Comparison of ENCODE assay signal across 1 cellular context in the genomic region with DNA sequence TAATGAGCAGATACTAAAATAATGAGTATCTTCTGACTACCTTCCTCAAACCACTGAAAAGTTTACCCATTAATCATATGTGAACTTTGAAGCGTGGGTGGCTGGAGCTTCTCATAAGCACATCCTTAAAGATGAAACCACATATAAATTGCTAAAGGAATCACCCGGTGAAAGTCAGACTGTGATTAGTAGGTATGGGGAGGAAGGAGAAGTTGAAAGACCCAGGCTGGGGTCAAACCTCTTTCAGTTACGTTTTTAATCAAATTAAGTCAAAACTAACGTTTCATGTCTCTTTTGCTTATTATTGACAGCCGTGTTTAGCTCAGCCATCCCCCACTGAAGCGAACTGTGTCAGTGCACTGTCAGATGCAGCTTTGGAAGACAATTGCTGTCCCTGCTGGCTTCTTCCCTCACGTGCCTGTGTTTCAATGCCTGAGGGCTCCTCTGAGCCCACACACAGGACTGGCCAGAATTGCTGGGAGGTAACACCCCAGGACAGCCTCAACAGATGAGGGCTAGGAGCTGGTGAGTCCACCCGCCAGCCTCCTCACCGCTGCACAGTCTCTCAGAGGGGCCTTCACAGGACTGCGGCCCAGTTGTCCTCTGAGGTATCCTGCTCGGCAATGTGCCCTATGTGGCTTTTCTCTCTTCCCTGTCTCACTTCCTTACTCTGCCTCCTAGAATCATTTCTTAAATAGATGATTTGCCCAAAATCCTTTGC.
A peak's percentile ranks its signal among the peaks of the same experiment; 100 is the strongest.
TF ChIP-seq lines count a peak whose summit lies in the region.

No MANE protein-coding gene starts in this region.

TF ChIP-seq in GM12878, 131 proteins besides CTCF, POLR2A, EP300 and RAD21 (continued from another document):
- TF ChIP-seq, protein P1, sequence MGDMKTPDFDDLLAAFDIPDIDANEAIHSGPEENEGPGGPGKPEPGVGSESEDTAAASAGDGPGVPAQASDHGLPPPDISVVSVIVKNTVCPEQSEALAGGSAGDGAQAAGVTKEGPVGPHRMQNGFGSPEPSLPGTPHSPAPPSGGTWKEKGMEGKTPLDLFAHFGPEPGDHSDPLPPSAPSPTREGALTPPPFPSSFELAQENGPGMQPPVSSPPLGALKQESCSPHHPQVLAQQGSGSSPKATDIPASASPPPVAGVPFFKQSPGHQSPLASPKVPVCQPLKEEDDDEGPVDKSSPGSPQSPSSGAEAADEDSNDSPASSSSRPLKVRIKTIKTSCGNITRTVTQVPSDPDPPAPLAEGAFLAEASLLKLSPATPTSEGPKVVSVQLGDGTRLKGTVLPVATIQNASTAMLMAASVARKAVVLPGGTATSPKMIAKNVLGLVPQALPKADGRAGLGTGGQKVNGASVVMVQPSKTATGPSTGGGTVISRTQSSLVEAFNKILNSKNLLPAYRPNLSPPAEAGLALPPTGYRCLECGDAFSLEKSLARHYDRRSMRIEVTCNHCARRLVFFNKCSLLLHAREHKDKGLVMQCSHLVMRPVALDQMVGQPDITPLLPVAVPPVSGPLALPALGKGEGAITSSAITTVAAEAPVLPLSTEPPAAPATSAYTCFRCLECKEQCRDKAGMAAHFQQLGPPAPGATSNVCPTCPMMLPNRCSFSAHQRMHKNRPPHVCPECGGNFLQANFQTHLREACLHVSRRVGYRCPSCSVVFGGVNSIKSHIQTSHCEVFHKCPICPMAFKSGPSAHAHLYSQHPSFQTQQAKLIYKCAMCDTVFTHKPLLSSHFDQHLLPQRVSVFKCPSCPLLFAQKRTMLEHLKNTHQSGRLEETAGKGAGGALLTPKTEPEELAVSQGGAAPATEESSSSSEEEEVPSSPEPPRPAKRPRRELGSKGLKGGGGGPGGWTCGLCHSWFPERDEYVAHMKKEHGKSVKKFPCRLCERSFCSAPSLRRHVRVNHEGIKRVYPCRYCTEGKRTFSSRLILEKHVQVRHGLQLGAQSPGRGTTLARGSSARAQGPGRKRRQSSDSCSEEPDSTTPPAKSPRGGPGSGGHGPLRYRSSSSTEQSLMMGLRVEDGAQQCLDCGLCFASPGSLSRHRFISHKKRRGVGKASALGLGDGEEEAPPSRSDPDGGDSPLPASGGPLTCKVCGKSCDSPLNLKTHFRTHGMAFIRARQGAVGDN (IDR thresholded peaks at IDR 0.05) = peak; percentile 73; the same call in 1 of the 2 replicates
- TF ChIP-seq CHD2 (IDR thresholded peaks at IDR 0.05; ENCODE audit: borderline replicate concordance, low read depth, low read length) = peak; percentile 88
- TF ChIP-seq LARP7 (IDR thresholded peaks at IDR 0.05) = peak; percentile 68
- peak; percentile 100 for TF ChIP-seq NR2F1 (conservative IDR thresholded peaks at IDR 0.05)
- no peak for TF ChIP-seq ESRRA (IDR thresholded peaks at IDR 0.05; ENCODE audit: low read length)
- TF ChIP-seq BRCA1 (IDR thresholded peaks at IDR 0.05; ENCODE audit: low read depth, low read length) = no peak
- peak in 1 of 2 experiments; percentile 91; a peak in 2 of 3 replicates for TF ChIP-seq EGR1 (IDR thresholded peaks at IDR 0.05; ENCODE audit: borderline replicate concordance in 1 of 2, low read depth in 2 of 2, low read length in 2 of 2)
- peak; percentile 77 for TF ChIP-seq GABPA (IDR thresholded peaks at IDR 0.05; ENCODE audit: low read depth)
- TF ChIP-seq, protein P2, sequence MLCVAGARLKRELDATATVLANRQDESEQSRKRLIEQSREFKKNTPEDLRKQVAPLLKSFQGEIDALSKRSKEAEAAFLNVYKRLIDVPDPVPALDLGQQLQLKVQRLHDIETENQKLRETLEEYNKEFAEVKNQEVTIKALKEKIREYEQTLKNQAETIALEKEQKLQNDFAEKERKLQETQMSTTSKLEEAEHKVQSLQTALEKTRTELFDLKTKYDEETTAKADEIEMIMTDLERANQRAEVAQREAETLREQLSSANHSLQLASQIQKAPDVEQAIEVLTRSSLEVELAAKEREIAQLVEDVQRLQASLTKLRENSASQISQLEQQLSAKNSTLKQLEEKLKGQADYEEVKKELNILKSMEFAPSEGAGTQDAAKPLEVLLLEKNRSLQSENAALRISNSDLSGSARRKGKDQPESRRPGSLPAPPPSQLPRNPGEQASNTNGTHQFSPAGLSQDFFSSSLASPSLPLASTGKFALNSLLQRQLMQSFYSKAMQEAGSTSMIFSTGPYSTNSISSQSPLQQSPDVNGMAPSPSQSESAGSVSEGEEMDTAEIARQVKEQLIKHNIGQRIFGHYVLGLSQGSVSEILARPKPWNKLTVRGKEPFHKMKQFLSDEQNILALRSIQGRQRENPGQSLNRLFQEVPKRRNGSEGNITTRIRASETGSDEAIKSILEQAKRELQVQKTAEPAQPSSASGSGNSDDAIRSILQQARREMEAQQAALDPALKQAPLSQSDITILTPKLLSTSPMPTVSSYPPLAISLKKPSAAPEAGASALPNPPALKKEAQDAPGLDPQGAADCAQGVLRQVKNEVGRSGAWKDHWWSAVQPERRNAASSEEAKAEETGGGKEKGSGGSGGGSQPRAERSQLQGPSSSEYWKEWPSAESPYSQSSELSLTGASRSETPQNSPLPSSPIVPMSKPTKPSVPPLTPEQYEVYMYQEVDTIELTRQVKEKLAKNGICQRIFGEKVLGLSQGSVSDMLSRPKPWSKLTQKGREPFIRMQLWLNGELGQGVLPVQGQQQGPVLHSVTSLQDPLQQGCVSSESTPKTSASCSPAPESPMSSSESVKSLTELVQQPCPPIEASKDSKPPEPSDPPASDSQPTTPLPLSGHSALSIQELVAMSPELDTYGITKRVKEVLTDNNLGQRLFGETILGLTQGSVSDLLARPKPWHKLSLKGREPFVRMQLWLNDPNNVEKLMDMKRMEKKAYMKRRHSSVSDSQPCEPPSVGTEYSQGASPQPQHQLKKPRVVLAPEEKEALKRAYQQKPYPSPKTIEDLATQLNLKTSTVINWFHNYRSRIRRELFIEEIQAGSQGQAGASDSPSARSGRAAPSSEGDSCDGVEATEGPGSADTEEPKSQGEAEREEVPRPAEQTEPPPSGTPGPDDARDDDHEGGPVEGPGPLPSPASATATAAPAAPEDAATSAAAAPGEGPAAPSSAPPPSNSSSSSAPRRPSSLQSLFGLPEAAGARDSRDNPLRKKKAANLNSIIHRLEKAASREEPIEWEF (IDR thresholded peaks at IDR 0.05; ENCODE audit: insufficient replicate concordance, low read depth, low read length) = peak; percentile 69
- no peak for TF ChIP-seq FOXK2 (IDR thresholded peaks at IDR 0.05)
- TF ChIP-seq ETV6 (conservative IDR thresholded peaks at IDR 0.05 in 1 of 2, IDR thresholded peaks at IDR 0.05 in 1 of 2; ENCODE audit: borderline replicate concordance in 1 of 2, low read depth in 1 of 2) = peak in 1 of 2 experiments; percentile 96; a peak in 2 of 4 replicates
- peak; percentile 98 for TF ChIP-seq FOXM1 (IDR thresholded peaks at IDR 0.05; ENCODE audit: low read depth, low read length)
- TF ChIP-seq EED (IDR thresholded peaks at IDR 0.05; ENCODE audit: low read depth) = peak; percentile 99
- TF ChIP-seq KAT2A (conservative IDR thresholded peaks at IDR 0.05; ENCODE audit: control insufficient read depth, low read depth, low read length) = no peak
- TF ChIP-seq DPF2 (IDR thresholded peaks at IDR 0.05) = peak; percentile 100
- peak; percentile 100 for TF ChIP-seq NFIC (IDR thresholded peaks at IDR 0.05; ENCODE audit: low read depth, low read length)
